In the genomic region with DNA sequence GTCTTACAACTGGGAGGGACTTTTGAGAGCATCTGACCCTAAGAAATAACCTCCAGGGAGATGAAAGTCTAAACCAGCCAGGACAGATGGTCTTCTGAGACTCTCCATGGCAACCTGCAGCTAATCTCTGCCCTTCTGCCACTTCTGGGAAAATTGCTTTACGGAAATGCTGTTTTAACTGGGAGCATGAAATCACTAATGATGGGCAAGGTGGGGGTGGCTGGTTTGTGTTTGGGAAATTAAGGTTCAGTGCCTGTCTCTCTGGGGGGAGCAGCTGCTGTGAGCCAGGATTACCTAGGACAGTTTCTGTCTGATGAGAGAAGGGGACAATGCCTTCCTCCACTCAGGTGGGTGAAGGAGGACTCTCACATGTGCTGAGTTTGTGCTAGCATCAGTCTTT, we compare ENCODE assay signal across 18 cellular contexts. TPM values are rescaled to one million over a fixed set of nuclear protein-coding genes. Genes with fewer than 3 reads are reported as not detected.
A peak's percentile ranks its signal among the peaks of the same experiment; 100 is the strongest.
DNase-seq lines count a peak whose midpoint lies in the region; ATAC-seq and TF ChIP-seq lines count a peak whose summit lies in the region.
"Had no signal": no experiment of that assay in that cellular context is flagged by ENCODE, and none has a peak within 500 bp of the region (broad histone marks: within the 10 kb centered on the region; RNA-seq: fewer than 3 reads in every experiment).

No MANE protein-coding gene starts in this region.

- H3K4me1 Mint-ChIP-seq in GM23338 (peaks cover 66% of the 10 kb centered on the region), WTC11 (peaks cover 65% of the 10 kb centered on the region), neural progenitor cell (peaks cover 67% of the 10 kb centered on the region)
- H3K4me1 Mint-ChIP-seq: CD14-positive monocyte had no signal

- H3K4me1 ChIP-seq in GM23338 (ENCODE audit: insufficient read depth): peaks cover 71% of the 10 kb centered on the region
- peaks cover 41% of the 10 kb centered on the region for H3K4me1 ChIP-seq in neural progenitor cell

- no peaks in the 10 kb centered on the region for H3K27me3 ChIP-seq in GM23338 (ENCODE audit: insufficient read depth)
- H3K27me3 ChIP-seq in neural progenitor cell: no peaks in the 10 kb centered on the region

- H3K4me2 ChIP-seq in GM23338 (no peak overlapping the region), neural progenitor cell (peak overlapping the region; percentile 39)
- H3K4me2 ChIP-seq: SK-N-SH had no signal

- no peak for TF ChIP-seq CTCF in GM23338 (conservative IDR thresholded peaks at IDR 0.05; ENCODE audit: low read depth in 2 of 2)
- TF ChIP-seq CTCF in WTC11 (IDR thresholded peaks at IDR 0.05): no peak
- TF ChIP-seq CTCF in neural progenitor cell (IDR thresholded peaks at IDR 0.05): no peak

- peak overlapping the region; percentile 48; the same call in 1 of the 2 replicates for H3K27ac ChIP-seq in GM23338 (ENCODE audit: low read depth)
- H3K27ac ChIP-seq in neural progenitor cell: peak overlapping the region; percentile 43

- H2AFZ ChIP-seq in GM23338: no peak overlapping the region
- H2AFZ ChIP-seq in neural progenitor cell (replicated peaks): no peak overlapping the region

- no peaks in the 10 kb centered on the region for H3K9me2 ChIP-seq in GM23338 (ENCODE audit: insufficient read depth)
- H3K9me2 ChIP-seq: SK-N-SH had no signal

- H4K20me1 ChIP-seq in GM23338 (replicated peaks; ENCODE audit: insufficient read depth) (peaks cover 64% of the 10 kb centered on the region), neural progenitor cell (ENCODE audit: low read depth) (peaks cover 45% of the 10 kb centered on the region)

- DNase-seq in GM23338 (ENCODE audit: low spot score) (no peak), NCI-H2227 treated with DMSO at 0.1 percent for 48 hours (lab: John Stamatoyannopoulos, UW) (peak; percentile 79), WTC11 (ENCODE audit: low spot score) (no peak), neural progenitor cell (ENCODE audit: low spot score) (no peak), mucosa of gallbladder (ENCODE audit: low spot score) (no peak)
- DNase-seq in activated effector memory CD4-positive, alpha-beta T cell treated with Interleukin-2 at 50 U/mL for 16 hours: no peak
- DNase-seq: COR-L47, DMS79 treated with DMSO at 0.1 percent for 48 hours, GOT3, HFFc6, NCI-H146, SK-N-SH had no signal

- H3K4me3 ChIP-seq in GM23338 (no peak overlapping the region), neural progenitor cell (no peak overlapping the region)
- H3K4me3 ChIP-seq: K562 had no signal

- H3K79me2 ChIP-seq in GM23338 (replicated peaks; ENCODE audit: insufficient read depth) (peaks cover 100% of the 10 kb centered on the region), neural progenitor cell (ENCODE audit: low read depth) (peaks cover 100% of the 10 kb centered on the region)

- no peak overlapping the region for H3K9ac ChIP-seq in neural progenitor cell
- H3K9ac ChIP-seq: SK-N-SH had no signal

- H3K27ac Mint-ChIP-seq in GM23338 (no peak overlapping the region; the same call in 1 of the 2 replicates), WTC11 (peak overlapping the region; percentile 42; the same call in 1 of the 2 replicates), neural progenitor cell (peak overlapping the region; percentile 40)
- H3K27ac Mint-ChIP-seq: HFFc6 had no signal

- peaks cover 5% of the 10 kb centered on the region; the same call in 1 of the 3 replicates for H3K9me3 Mint-ChIP-seq in GM23338
- H3K9me3 Mint-ChIP-seq in WTC11: peaks cover 14% of the 10 kb centered on the region
- H3K9me3 Mint-ChIP-seq in neural progenitor cell: peaks cover 2% of the 10 kb centered on the region
- H3K9me3 Mint-ChIP-seq: HFFc6 had no signal

- H3K27me3 Mint-ChIP-seq in GM23338 (ENCODE audit: insufficient read depth, low read depth, poor library complexity) (peaks cover 5% of the 10 kb centered on the region), WTC11 (ENCODE audit: low read depth) (no peaks in the 10 kb centered on the region), neural progenitor cell (ENCODE audit: insufficient read depth, low read depth) (no peaks in the 10 kb centered on the region)

- H3K4me3 Mint-ChIP-seq in GM23338 (no peak overlapping the region), WTC11 (no peak overlapping the region), neural progenitor cell (peak overlapping the region; percentile 20)
- H3K4me3 Mint-ChIP-seq: CD14-positive monocyte, HFFc6 had no signal

- peaks cover 27% of the 10 kb centered on the region for H3K36me3 Mint-ChIP-seq in GM23338 (ENCODE audit: low read depth)
- H3K36me3 Mint-ChIP-seq in WTC11: peaks cover 16% of the 10 kb centered on the region
- H3K36me3 Mint-ChIP-seq in neural progenitor cell: peaks cover 5% of the 10 kb centered on the region
- H3K36me3 Mint-ChIP-seq: CD14-positive monocyte had no signal

- CTCF ChIA-PET in WTC11 (lab: Charles Lee): no interaction called here

- H3K36me3 ChIP-seq in GM23338 (ENCODE audit: insufficient read depth) (no peaks in the 10 kb centered on the region), neural progenitor cell (no peaks in the 10 kb centered on the region)

- H3F3A ChIP-seq in GM23338 (replicated peaks; ENCODE audit: low read depth): no peaks in the 10 kb centered on the region; the same call in 1 of the 2 replicates
- peaks cover 13% of the 10 kb centered on the region for H3F3A ChIP-seq in neural progenitor cell (ENCODE audit: low read depth)

- ATAC-seq in GM23338 (no peak), WTC11 (no peak), GM21515 (IDR thresholded peaks at IDR 0.05; ENCODE audit: unreplicated experiment) (no peak), GM21619 (IDR thresholded peaks at IDR 0.05; ENCODE audit: unreplicated experiment) (no peak)
- ATAC-seq: K562, Panc1, Right ventricle myocardium inferior had no signal

- POLR2A ChIA-PET in WTC11 (lab: Charles Lee): no interaction called here

- H3K9me3 ChIP-seq in neural progenitor cell (ENCODE audit: low read depth): no peaks in the 10 kb centered on the region
- H3K9me3 ChIP-seq: SK-N-SH had no signal

TF ChIP-seq in GM23338, 12 proteins besides CTCF, POLR2A, EP300 and RAD21 (continues in another document):
- no peak for TF ChIP-seq ZNF331 (CRISPR knock-in tag; IDR thresholded peaks at IDR 0.05; ENCODE audit: low read depth)
- no peak for TF ChIP-seq EZH2phosphoT487 (IDR thresholded peaks at IDR 0.05; ENCODE audit: unreplicated experiment)

TF ChIP-seq in WTC11, 78 proteins besides CTCF, POLR2A, EP300 and RAD21 (continues in another document):
- TF ChIP-seq SMAD3 (CRISPR knock-in tag; IDR thresholded peaks at IDR 0.05; ENCODE audit: borderline replicate concordance): no peak
- no peak for TF ChIP-seq ZNF219 (CRISPR knock-in tag; IDR thresholded peaks at IDR 0.05; ENCODE audit: borderline replicate concordance)
- TF ChIP-seq, protein P1, sequence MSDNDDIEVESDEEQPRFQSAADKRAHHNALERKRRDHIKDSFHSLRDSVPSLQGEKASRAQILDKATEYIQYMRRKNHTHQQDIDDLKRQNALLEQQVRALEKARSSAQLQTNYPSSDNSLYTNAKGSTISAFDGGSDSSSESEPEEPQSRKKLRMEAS (CRISPR knock-in tag; IDR thresholded peaks at IDR 0.05): no peak
- no peak for TF ChIP-seq JAZF1 (CRISPR knock-in tag; IDR thresholded peaks at IDR 0.05)
- no peak for TF ChIP-seq ZNF263 (CRISPR knock-in tag; IDR thresholded peaks at IDR 0.05; ENCODE audit: low read depth)
- no peak for TF ChIP-seq ZNF671 (CRISPR knock-in tag; IDR thresholded peaks at IDR 0.05)
- TF ChIP-seq, protein P2, sequence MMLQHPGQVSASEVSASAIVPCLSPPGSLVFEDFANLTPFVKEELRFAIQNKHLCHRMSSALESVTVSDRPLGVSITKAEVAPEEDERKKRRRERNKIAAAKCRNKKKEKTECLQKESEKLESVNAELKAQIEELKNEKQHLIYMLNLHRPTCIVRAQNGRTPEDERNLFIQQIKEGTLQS (CRISPR knock-in tag; conservative IDR thresholded peaks at IDR 0.05): no peak
- TF ChIP-seq, protein P3, sequence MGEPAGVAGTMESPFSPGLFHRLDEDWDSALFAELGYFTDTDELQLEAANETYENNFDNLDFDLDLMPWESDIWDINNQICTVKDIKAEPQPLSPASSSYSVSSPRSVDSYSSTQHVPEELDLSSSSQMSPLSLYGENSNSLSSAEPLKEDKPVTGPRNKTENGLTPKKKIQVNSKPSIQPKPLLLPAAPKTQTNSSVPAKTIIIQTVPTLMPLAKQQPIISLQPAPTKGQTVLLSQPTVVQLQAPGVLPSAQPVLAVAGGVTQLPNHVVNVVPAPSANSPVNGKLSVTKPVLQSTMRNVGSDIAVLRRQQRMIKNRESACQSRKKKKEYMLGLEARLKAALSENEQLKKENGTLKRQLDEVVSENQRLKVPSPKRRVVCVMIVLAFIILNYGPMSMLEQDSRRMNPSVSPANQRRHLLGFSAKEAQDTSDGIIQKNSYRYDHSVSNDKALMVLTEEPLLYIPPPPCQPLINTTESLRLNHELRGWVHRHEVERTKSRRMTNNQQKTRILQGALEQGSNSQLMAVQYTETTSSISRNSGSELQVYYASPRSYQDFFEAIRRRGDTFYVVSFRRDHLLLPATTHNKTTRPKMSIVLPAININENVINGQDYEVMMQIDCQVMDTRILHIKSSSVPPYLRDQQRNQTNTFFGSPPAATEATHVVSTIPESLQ (CRISPR knock-in tag; IDR thresholded peaks at IDR 0.05): no peak
- TF ChIP-seq, protein P4, sequence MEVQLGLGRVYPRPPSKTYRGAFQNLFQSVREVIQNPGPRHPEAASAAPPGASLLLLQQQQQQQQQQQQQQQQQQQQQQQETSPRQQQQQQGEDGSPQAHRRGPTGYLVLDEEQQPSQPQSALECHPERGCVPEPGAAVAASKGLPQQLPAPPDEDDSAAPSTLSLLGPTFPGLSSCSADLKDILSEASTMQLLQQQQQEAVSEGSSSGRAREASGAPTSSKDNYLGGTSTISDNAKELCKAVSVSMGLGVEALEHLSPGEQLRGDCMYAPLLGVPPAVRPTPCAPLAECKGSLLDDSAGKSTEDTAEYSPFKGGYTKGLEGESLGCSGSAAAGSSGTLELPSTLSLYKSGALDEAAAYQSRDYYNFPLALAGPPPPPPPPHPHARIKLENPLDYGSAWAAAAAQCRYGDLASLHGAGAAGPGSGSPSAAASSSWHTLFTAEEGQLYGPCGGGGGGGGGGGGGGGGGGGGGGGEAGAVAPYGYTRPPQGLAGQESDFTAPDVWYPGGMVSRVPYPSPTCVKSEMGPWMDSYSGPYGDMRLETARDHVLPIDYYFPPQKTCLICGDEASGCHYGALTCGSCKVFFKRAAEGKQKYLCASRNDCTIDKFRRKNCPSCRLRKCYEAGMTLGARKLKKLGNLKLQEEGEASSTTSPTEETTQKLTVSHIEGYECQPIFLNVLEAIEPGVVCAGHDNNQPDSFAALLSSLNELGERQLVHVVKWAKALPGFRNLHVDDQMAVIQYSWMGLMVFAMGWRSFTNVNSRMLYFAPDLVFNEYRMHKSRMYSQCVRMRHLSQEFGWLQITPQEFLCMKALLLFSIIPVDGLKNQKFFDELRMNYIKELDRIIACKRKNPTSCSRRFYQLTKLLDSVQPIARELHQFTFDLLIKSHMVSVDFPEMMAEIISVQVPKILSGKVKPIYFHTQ (CRISPR knock-in tag; IDR thresholded peaks at IDR 0.05): no peak
- TF ChIP-seq ZNF138 (CRISPR knock-in tag; conservative IDR thresholded peaks at IDR 0.05): no peak

RNA-seq across cellular contexts. Expression of a gene that starts 33.2 kb away (rescaled TPM):
- 94.3 and 96.0 TPM in 2 replicates for total RNA-seq in GM23338 (2014; rRNA removed; shearing (Covaris generic))
- 53.8 and 59.7 TPM in 2 replicates for polyA plus RNA-seq in GM23338 (2016; fragmentation: Nextera tagmentation; extraction: Ambion mirVana)
- total RNA-seq in WTC11 (2021) (54.6 to 56.3 TPM (median 55.2 TPM) in 3 replicates), neural progenitor cell (ENCODE audit: low replicate concordance) (30.3 and 32.0 TPM in 2 replicates), mucosa of gallbladder (13.1 TPM)
- polyA plus RNA-seq: CD14-positive monocyte, K562 had no signal
